Comparison of ENCODE assay signal across 8 cellular contexts in the genomic region with DNA sequence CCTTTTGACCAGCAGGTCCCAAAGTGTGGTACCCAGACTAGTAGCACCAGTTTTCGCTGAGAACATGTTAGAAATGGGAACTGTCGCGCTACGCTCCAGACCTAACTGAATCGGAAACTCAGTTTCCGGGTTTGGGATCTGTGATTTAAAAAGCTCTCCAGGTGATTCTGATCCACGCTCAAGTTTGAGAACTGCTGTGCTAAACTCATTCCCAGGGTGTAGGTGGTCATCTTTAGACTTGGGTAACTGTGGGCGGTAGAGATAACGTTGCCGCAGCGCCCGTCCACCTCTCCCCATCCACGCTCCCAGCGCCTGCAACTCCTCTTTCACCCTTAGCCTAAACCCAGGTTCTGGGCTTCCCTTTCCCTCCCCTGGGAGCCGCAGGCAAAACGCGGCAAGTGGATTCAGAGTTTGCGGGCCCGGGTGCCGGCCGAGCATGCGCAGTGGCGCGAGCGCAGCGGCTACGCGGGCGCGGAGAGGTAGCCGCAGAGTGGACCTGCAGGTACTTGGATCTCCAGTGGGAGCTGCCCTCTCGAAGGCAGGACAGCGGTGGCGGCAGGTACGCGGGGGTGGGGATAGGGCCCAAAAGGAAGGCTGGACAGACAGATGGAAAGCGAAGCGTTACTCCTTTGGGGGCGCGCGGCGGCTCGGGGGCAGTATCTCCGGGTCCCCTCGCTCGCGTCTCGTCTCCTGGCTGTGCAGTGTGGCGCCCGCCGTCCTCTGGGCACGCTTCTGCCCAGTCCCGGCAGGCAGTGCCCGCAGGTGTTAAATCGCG. TPM values are rescaled to one million over a fixed set of nuclear protein-coding genes. Genes with fewer than 3 reads are reported as not detected.
DNase-seq lines count a peak whose midpoint lies in the region; ATAC-seq and TF ChIP-seq lines count a peak whose summit lies in the region.

A gene with protein sequence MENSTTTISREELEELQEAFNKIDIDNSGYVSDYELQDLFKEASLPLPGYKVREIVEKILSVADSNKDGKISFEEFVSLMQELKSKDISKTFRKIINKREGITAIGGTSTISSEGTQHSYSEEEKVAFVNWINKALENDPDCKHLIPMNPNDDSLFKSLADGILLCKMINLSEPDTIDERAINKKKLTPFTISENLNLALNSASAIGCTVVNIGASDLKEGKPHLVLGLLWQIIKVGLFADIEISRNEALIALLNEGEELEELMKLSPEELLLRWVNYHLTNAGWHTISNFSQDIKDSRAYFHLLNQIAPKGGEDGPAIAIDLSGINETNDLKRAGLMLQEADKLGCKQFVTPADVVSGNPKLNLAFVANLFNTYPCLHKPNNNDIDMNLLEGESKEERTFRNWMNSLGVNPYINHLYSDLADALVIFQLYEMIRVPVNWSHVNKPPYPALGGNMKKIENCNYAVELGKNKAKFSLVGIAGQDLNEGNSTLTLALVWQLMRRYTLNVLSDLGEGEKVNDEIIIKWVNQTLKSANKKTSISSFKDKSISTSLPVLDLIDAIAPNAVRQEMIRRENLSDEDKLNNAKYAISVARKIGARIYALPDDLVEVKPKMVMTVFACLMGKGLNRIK (plus strand): TSS at position 443 of the 775 bp plus-strand sequence. CDS start 67,845 bp downstream, outside the sequence.

- ATAC-seq in HG02642 (IDR thresholded peaks at IDR 0.05; ENCODE audit: poor library complexity, unreplicated experiment) (peak; percentile 90), left cardiac atrium (peak; percentile 96 to 97)

- H3K4me3 Mint-ChIP-seq in progenitor cell of endocrine pancreas (ENCODE audit: low read depth) = peak within 1 kb of the TSS; percentile 92

- no peak within 1 kb of the TSS for H3K27ac ChIP-seq in urinary bladder (ENCODE audit: low read depth)

- H3K4me1 Mint-ChIP-seq in progenitor cell of endocrine pancreas (ENCODE audit: low read depth) = peaks cover 17% of the 10 kb centered on the region

- intact Hi-C loops in left cardiac atrium (cut with DNase I) = no loop called here

- H3K27ac Mint-ChIP-seq in progenitor cell of endocrine pancreas = peak within 1 kb of the TSS; percentile 100

- 0 out of 2 replicates have a peak, but pooled peaks have one; percentile 2 for TF ChIP-seq CTCF in GM12874 (IDR thresholded peaks at IDR 0.05; ENCODE audit: insufficient read depth, low read depth, low read length)
- TF ChIP-seq CTCF in progenitor cell of endocrine pancreas (IDR thresholded peaks at IDR 0.05; ENCODE audit: unreplicated experiment) = peak; percentile 14

- no peaks in the 10 kb centered on the region for H3K9me3 Mint-ChIP-seq in progenitor cell of endocrine pancreas (ENCODE audit: low read depth)

- no peaks in the 10 kb centered on the region for H3K36me3 ChIP-seq in adipocyte (ENCODE audit: control insufficient read depth, insufficient read depth, low read length, severe bottlenecking)
- H3K36me3 ChIP-seq in urinary bladder (ENCODE audit: insufficient read depth) = no peaks in the 10 kb centered on the region

- H3K4me3 ChIP-seq in adipocyte (ENCODE audit: low read length) (peak within 1 kb of the TSS; percentile 92), urinary bladder (ENCODE audit: low read depth, low read length) (peak within 1 kb of the TSS; percentile 50)

- H3K9me3 ChIP-seq in adipocyte (ENCODE audit: control insufficient read depth, low read length) = no peaks in the 10 kb centered on the region

- under 1% methylated on average over 56 of the region's 56 CpGs for WGBS in urinary bladder

- H3K4me1 ChIP-seq in adipocyte (ENCODE audit: control insufficient read depth, insufficient read depth, low read length) (peaks cover 8% of the 10 kb centered on the region), urinary bladder (ENCODE audit: insufficient read depth) (no peaks in the 10 kb centered on the region)

- H3K9ac ChIP-seq in adipocyte (ENCODE audit: low read length) = peak within 1 kb of the TSS; percentile 45

- no peaks in the 10 kb centered on the region for H3K27me3 Mint-ChIP-seq in progenitor cell of endocrine pancreas

- peaks cover 9% of the 10 kb centered on the region for H3K36me3 Mint-ChIP-seq in progenitor cell of endocrine pancreas (ENCODE audit: insufficient read depth)

- H3K27me3 ChIP-seq in adipocyte (replicated peaks; ENCODE audit: control insufficient read depth, insufficient read depth, low read length) = no peaks in the 10 kb centered on the region

- DNase-seq in NCI-H1105 treated with DMSO at 0.1 percent for 48 hours (lab: John Stamatoyannopoulos, UW) (peak; percentile 97), SW 1271 (lab: John Stamatoyannopoulos, UW) (peak; percentile 79 to 90), adipocyte (ENCODE audit: low read depth) (peak; percentile 83), left cardiac atrium (peak; percentile 82), progenitor cell of endocrine pancreas (ENCODE audit: low spot score, unreplicated experiment) (peak; percentile 94)

RNA-seq across cellular contexts. Expression of the gene that starts here (rescaled TPM):
- total RNA-seq in left cardiac atrium (1 to 10 TPM; 1.5 to 2.9 TPM), progenitor cell of endocrine pancreas (15.7 and 16.0 TPM in 2 replicates), urinary bladder (29.8 TPM)
- polyA plus RNA-seq in urinary bladder = 2.6 TPM
